3 cellular contexts compared by ENCODE assay signal in the genomic region with DNA sequence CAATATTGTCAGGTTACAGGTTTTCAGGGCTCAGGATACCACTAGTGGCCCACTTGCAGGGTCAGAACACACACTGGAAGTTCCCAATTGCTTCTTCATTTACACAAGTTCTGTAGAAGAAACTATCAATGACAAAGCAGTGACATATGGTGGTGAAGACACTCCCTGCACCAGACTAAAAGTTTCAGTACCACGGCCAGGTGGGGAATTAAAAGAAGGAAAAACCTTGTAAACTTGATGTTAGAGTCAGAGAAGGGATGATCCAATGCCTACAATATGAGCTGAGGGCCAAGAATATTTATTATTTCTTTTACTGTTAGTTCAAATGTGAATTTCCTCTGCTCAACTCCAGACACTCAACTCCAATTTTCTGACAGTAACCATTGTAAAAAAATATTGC.
"Had no signal": no experiment of that assay in that cellular context is flagged by ENCODE, and none has a peak within 500 bp of the region (broad histone marks: within the 10 kb centered on the region; RNA-seq: fewer than 3 reads in every experiment).

No MANE protein-coding gene starts in this region.

- ATAC-seq: GM12878 had no signal

- DNase-seq: GDM1, GF-D8 had no signal

- H3K4me3 ChIP-seq: GM12878 had no signal
